8 cellular contexts compared by ENCODE assay signal in genomic region chr2:218259099-218259921, GRCh38. TPM values are rescaled to one million over a fixed set of nuclear protein-coding genes. Genes with fewer than 3 reads are reported as not detected.
DNase-seq lines count a peak whose midpoint lies in the region; ATAC-seq, FAIRE-seq and TF ChIP-seq lines count a peak whose summit lies in the region.

No MANE protein-coding gene starts in this region.

- H3K36me3 ChIP-seq in iPS-15b (ENCODE audit: control insufficient read depth, insufficient read depth, low read length) (peaks cover 8% of the 10 kb centered on the region), smooth muscle cell (ENCODE audit: low read depth) (peaks cover 9% of the 10 kb centered on the region), small intestine (ENCODE audit: control insufficient read depth in 2 of 2, insufficient read depth in 2 of 2, low read length in 2 of 2) (peaks cover 0 to 7% of the 10 kb centered on the region in 2 donors)

- H3K4me3 ChIP-seq in iPS-15b (ENCODE audit: low read depth, low read length) (no peak overlapping the region), smooth muscle cell (no peak overlapping the region), small intestine (ENCODE audit: low read depth in 1 of 2, low read length in 2 of 2) (no peak overlapping the region)

- peaks cover 20% of the 10 kb centered on the region for H4K20me1 ChIP-seq in smooth muscle cell (ENCODE audit: low read depth)

- H3K27me3 Mint-ChIP-seq in activated naive CD8-positive, alpha-beta T cell treated with anti-CD3 and anti-CD28 coated beads, Interleukin-2, amount 50 U/mL, for 24 hours: no peaks in the 10 kb centered on the region

- FAIRE-seq in small intestine (lab: Jason Lieb, UNC): no peak

- H3K9me3 Mint-ChIP-seq in activated naive CD8-positive, alpha-beta T cell treated with anti-CD3 and anti-CD28 coated beads, Interleukin-2, amount 50 U/mL, for 24 hours: no peaks in the 10 kb centered on the region

- peak overlapping the region; percentile 50 for H3K4me2 ChIP-seq in smooth muscle cell

- no peak for ATAC-seq in activated naive CD8-positive, alpha-beta T cell treated with anti-CD3 and anti-CD28 coated beads, Interleukin-2, amount 50 U/mL, for 24 hours
- no peak for ATAC-seq in GM18858 (IDR thresholded peaks at IDR 0.05; ENCODE audit: unreplicated experiment)

- H2AFZ ChIP-seq in smooth muscle cell (ENCODE audit: low read depth): no peak overlapping the region

- no peak overlapping the region for H3K4me3 Mint-ChIP-seq in activated naive CD8-positive, alpha-beta T cell treated with anti-CD3 and anti-CD28 coated beads, Interleukin-2, amount 50 U/mL, for 24 hours

- no peaks in the 10 kb centered on the region for H3K79me2 ChIP-seq in smooth muscle cell (ENCODE audit: low read depth)

- 9% methylated on average over 15 of the region's 15 CpGs for WGBS in smooth muscle cell (ENCODE audit: low lambda C conversion rate)
- WGBS in small intestine, 3 donors: 56 to 79% (median 64%) methylated on average over 15 of the region's 15 CpGs

- H3K27ac ChIP-seq in smooth muscle cell (ENCODE audit: low read depth) (peak overlapping the region; percentile 90), small intestine (ENCODE audit: low read depth in 1 of 2, low read length in 1 of 2) (peak overlapping the region in 1 of 2 donors; percentile 80)

- H3K4me1 ChIP-seq in iPS-15b (ENCODE audit: control insufficient read depth, insufficient read depth, low read length) (peaks cover 11% of the 10 kb centered on the region), smooth muscle cell (ENCODE audit: low read depth) (peaks cover 15% of the 10 kb centered on the region), small intestine (ENCODE audit: control insufficient read depth in 2 of 2, insufficient read depth in 1 of 2, low read depth in 1 of 2, low read length in 1 of 2) (peaks cover 8 to 10% of the 10 kb centered on the region in 2 donors)

- H3K36me3 Mint-ChIP-seq in activated naive CD8-positive, alpha-beta T cell treated with anti-CD3 and anti-CD28 coated beads, Interleukin-2, amount 50 U/mL, for 24 hours (ENCODE audit: low read depth): peaks cover 22% of the 10 kb centered on the region

- H3K27me3 ChIP-seq in iPS-15b (ENCODE audit: control insufficient read depth, insufficient read depth, low read length) (no peaks in the 10 kb centered on the region), smooth muscle cell (ENCODE audit: low read depth) (no peaks in the 10 kb centered on the region), small intestine (ENCODE audit: control insufficient read depth in 2 of 2, insufficient read depth in 2 of 2, low read length in 2 of 2) (no peaks in the 10 kb centered on the region)

- H3K9me3 ChIP-seq in iPS-15b (ENCODE audit: control insufficient read depth, insufficient read depth, low read length) (no peaks in the 10 kb centered on the region), smooth muscle cell (replicated peaks; ENCODE audit: low read depth) (no peaks in the 10 kb centered on the region), small intestine (ENCODE audit: control insufficient read depth, low read depth) (no peaks in the 10 kb centered on the region)

- peak overlapping the region; percentile 16 for H3K9ac ChIP-seq in iPS-15b (ENCODE audit: low read depth, low read length)
- H3K9ac ChIP-seq in smooth muscle cell (ENCODE audit: low read depth): peak overlapping the region; percentile 67

- peaks cover 57% of the 10 kb centered on the region for H3K4me1 Mint-ChIP-seq in activated naive CD8-positive, alpha-beta T cell treated with anti-CD3 and anti-CD28 coated beads, Interleukin-2, amount 50 U/mL, for 24 hours

- peaks cover 54% of the 10 kb centered on the region for H3F3A ChIP-seq in smooth muscle cell (ENCODE audit: low read depth)

- TF ChIP-seq CTCF in smooth muscle cell (IDR thresholded peaks at IDR 0.05; ENCODE audit: borderline replicate concordance, insufficient read depth, poor library complexity, severe bottlenecking): no peak

- peak overlapping the region; percentile 27 for H3K27ac Mint-ChIP-seq in activated naive CD8-positive, alpha-beta T cell treated with anti-CD3 and anti-CD28 coated beads, Interleukin-2, amount 50 U/mL, for 24 hours

- DNase-seq in HT1080 (ENCODE audit: low read depth) (peak; percentile 43), smooth muscle cell (lab: John Stamatoyannopoulos, UW; ENCODE audit: unreplicated experiment) (peak; percentile 50), medulla oblongata (ENCODE audit: extremely low spot score) (no peak), small intestine (no peak)
- no peak for DNase-seq in activated naive CD8-positive, alpha-beta T cell treated with anti-CD3 and anti-CD28 coated beads, Interleukin-2, amount 50 U/mL, for 24 hours
- no peak for DNase-seq in effector CD8-positive, alpha-beta T cell (lab: John Stamatoyannopoulos, UW)

RNA-seq across cellular contexts. Expression of gene GPBAR1, which starts 1.5 kb away (rescaled TPM):
- total RNA-seq in HT1080 (2014; rRNA removed; shearing (Covaris generic)): 0.05 TPM in 1 of 2 replicates, not detected in the other
- polyA plus RNA-seq in HT1080 (2015; cell fraction: cytosol; rRNA removed): not detected in 2 replicates
- polyA plus RNA-seq in HT1080 (2015; cell fraction: nucleus; rRNA removed): 0.06 TPM in 1 of 2 replicates, not detected in the other
- 0.94 and 1.3 TPM in 2 replicates for total RNA-seq in smooth muscle cell
- polyA plus RNA-seq in smooth muscle cell: 1.6 and 2.6 TPM in 2 replicates
- 1 to 10 TPM; 1.3 to 3.9 (median 1.4) TPM for polyA plus RNA-seq in small intestine

RNA-seq across cellular contexts. Expression of gene AAMP, which starts 10.6 kb away (rescaled TPM):
- total RNA-seq in HT1080 (2014; rRNA removed; shearing (Covaris generic)): 226 and 244 TPM in 2 replicates
- polyA plus RNA-seq in HT1080 (2015; cell fraction: cytosol; rRNA removed): 213 and 235 TPM in 2 replicates
- polyA plus RNA-seq in HT1080 (2015; cell fraction: nucleus; rRNA removed): 163 and 207 TPM in 2 replicates
- 58.9 and 71.5 TPM in 2 replicates for total RNA-seq in smooth muscle cell
- polyA plus RNA-seq in smooth muscle cell (95.8 and 135 TPM in 2 replicates), small intestine (100 to 1,000 TPM; 101 to 134 (median 118) TPM)

RNA-seq across cellular contexts. Expression of gene PNKD, which starts 11.0 kb away (rescaled TPM):
- total RNA-seq in HT1080 (2014; rRNA removed; shearing (Covaris generic)): 41.6 and 42.2 TPM in 2 replicates
- polyA plus RNA-seq in HT1080 (2015; cell fraction: cytosol; rRNA removed): 28.0 and 35.4 TPM in 2 replicates
- 16.6 and 18.6 TPM in 2 replicates for polyA plus RNA-seq in HT1080 (2015; cell fraction: nucleus; rRNA removed)
- total RNA-seq in smooth muscle cell: 26.1 and 42.0 TPM in 2 replicates
- polyA plus RNA-seq in smooth muscle cell (109 and 126 TPM in 2 replicates), small intestine (100 to 1,000 TPM in 1 of 3 donors, 10 to 100 TPM in 2; 88.4 to 137 (median 91.6) TPM)

RNA-seq across cellular contexts. Expression of gene TMBIM1, which starts 33.0 kb away (rescaled TPM):
- 78.7 and 93.7 TPM in 2 replicates for total RNA-seq in HT1080 (2014; rRNA removed; shearing (Covaris generic))
- 92.2 and 95.5 TPM in 2 replicates for polyA plus RNA-seq in HT1080 (2015; cell fraction: cytosol; rRNA removed)
- polyA plus RNA-seq in HT1080 (2015; cell fraction: nucleus; rRNA removed): 75.0 and 75.4 TPM in 2 replicates
- total RNA-seq in smooth muscle cell: 109 TPM in 2 replicates
- polyA plus RNA-seq in smooth muscle cell (121 and 172 TPM in 2 replicates), small intestine (100 to 1,000 TPM; 112 to 179 (median 131) TPM)

RNA-seq across cellular contexts. Expression of gene ARPC2, which starts 42.3 kb away (rescaled TPM):
- 422 and 493 TPM in 2 replicates for total RNA-seq in HT1080 (2014; rRNA removed; shearing (Covaris generic))
- 609 and 644 TPM in 2 replicates for polyA plus RNA-seq in HT1080 (2015; cell fraction: cytosol; rRNA removed)
- 310 and 327 TPM in 2 replicates for polyA plus RNA-seq in HT1080 (2015; cell fraction: nucleus; rRNA removed)
- total RNA-seq in smooth muscle cell: 645 and 653 TPM in 2 replicates
- polyA plus RNA-seq in smooth muscle cell (858 and 872 TPM in 2 replicates), small intestine (100 to 1,000 TPM; 251 to 300 (median 288) TPM)

Comparison
In these comparisons a context has a peak if more than half of its experiments do, and no peak if none do; other contexts are left out.
1. DNase-seq: peak in HT1080 (single experiment) and smooth muscle cell (single experiment); none in activated naive CD8-positive, alpha-beta T cell treated with anti-CD3 and anti-CD28 coated beads, Interleukin-2, amount 50 U/mL, for 24 hours (single experiment), medulla oblongata (single experiment), effector CD8-positive, alpha-beta T cell (single experiment) and small intestine (single experiment).